ENCODE assay signal across 29 cellular contexts in genomic region chrX:150450519-150451177, GRCh38.
DNase-seq lines count a peak whose midpoint lies in the region; ATAC-seq and TF ChIP-seq lines count a peak whose summit lies in the region.
"Had no signal": no experiment of that assay in that cellular context is flagged by ENCODE, and none has a peak within 500 bp of the region (broad histone marks: within the 10 kb centered on the region; RNA-seq: fewer than 3 reads in every experiment).

No MANE protein-coding gene starts in this region.

- H3K4me1 ChIP-seq in HCT116 (ENCODE audit: control insufficient read depth in 1 of 2, insufficient read depth in 2 of 2, low read length in 2 of 2): no peaks in the 10 kb centered on the region
- H3K4me1 ChIP-seq: parathyroid adenoma, SJCRH30 had no signal

- H2AFZ ChIP-seq in HCT116 (ENCODE audit: low read depth, low read length, poor library complexity, severe bottlenecking): no peak overlapping the region
- H2AFZ ChIP-seq: parathyroid adenoma had no signal

- no peaks in the 10 kb centered on the region for H3K36me3 ChIP-seq in HCT116 (ENCODE audit: control insufficient read depth in 1 of 2, insufficient read depth in 2 of 2, low read length in 2 of 2)
- H3K36me3 ChIP-seq: brain microvascular endothelial cell, SJCRH30 had no signal

- H3K79me2 ChIP-seq in HCT116 (ENCODE audit: insufficient read depth, low read length): no peaks in the 10 kb centered on the region
- H3K79me2 ChIP-seq: parathyroid adenoma had no signal

- H3K9me2 ChIP-seq in HCT116 (ENCODE audit: insufficient read depth): no peaks in the 10 kb centered on the region

- intact Hi-C loops in HCT116 (cut with micrococcal nuclease): no loop called here
- intact Hi-C loops in sciatic nerve (cut with DNase I): no loop called here

- no peak overlapping the region for H3K4me3 ChIP-seq in HCT116 (replicated peaks in 1 of 2; ENCODE audit: low read depth in 1 of 2, low read length in 2 of 2)
- H3K4me3 ChIP-seq: dorsolateral prefrontal cortex, SJCRH30 had no signal

- peaks cover 18% of the 10 kb centered on the region for H3K27me3 Mint-ChIP-seq in activated T-cell treated with anti-CD3 and anti-CD28 coated beads, Interleukin-2, amount 50 U/mL, for 72 hours (ENCODE audit: low read depth)
- H3K27me3 Mint-ChIP-seq in activated T-cell treated with anti-CD3 and anti-CD28 coated beads, Interleukin-2, amount 50 U/mL, for 24 hours: peaks cover 13% of the 10 kb centered on the region
- no peaks in the 10 kb centered on the region for H3K27me3 Mint-ChIP-seq in activated naive CD8-positive, alpha-beta T cell treated with anti-CD3 and anti-CD28 coated beads for 36 hours
- H3K27me3 Mint-ChIP-seq: activated B cell treated with CpG ODN at 0.5 μM for 24 hours; activated naive CD8-positive, alpha-beta T cell; CD4-positive, CD25-positive, alpha-beta regulatory T cell had no signal

- H3K4me2 ChIP-seq in HCT116 (ENCODE audit: low read length): no peak overlapping the region

- H3K9ac ChIP-seq in HCT116 (ENCODE audit: low read length): no peak overlapping the region
- H3K9ac ChIP-seq: parathyroid adenoma had no signal

- no peak for TF ChIP-seq POLR2A in HCT116 (IDR thresholded peaks at IDR 0.05; ENCODE audit: borderline replicate concordance, extremely low read depth, insufficient read depth, insufficient read length)

- no peak overlapping the region for H3K27ac ChIP-seq in HCT116 (ENCODE audit: low read depth, low read length)
- H3K27ac ChIP-seq: brain microvascular endothelial cell, epithelial cell of prostate, parathyroid adenoma, SJCRH30 had no signal

- peak in 1 of 2 donors; percentile 18 for DNase-seq in activated T-cell treated with anti-CD3 and anti-CD28 coated beads, Interleukin-2, amount 50 U/mL, for 72 hours
- DNase-seq in activated T-cell treated with anti-CD3 and anti-CD28 coated beads, Interleukin-2, amount 50 U/mL, for 24 hours: no peak
- DNase-seq in HCT116 (ENCODE audit: low read depth, low spot score) (no peak), sciatic nerve (ENCODE audit: low spot score) (no peak), SKM-1 treated with dmso at 0.1 percent for 144 hours (lab: John Stamatoyannopoulos, UW; ENCODE audit: unreplicated experiment) (no peak), HEK293T (ENCODE audit: extremely low spot score) (no peak), NCI-H1436 treated with DMSO at 0.1 percent for 48 hours (lab: John Stamatoyannopoulos, UW) (no peak)
- DNase-seq in activated naive CD8-positive, alpha-beta T cell treated with anti-CD3 and anti-CD28 coated beads for 36 hours: peak; percentile 2
- DNase-seq: activated B cell treated with CpG ODN at 0.5 μM for 24 hours; activated CD8-positive, alpha-beta memory T cell treated with anti-CD3 and anti-CD28 coated beads, Interleukin-2, amount 50 U/mL, for 4 hours; brain microvascular endothelial cell; DMS53; foreskin fibroblast; hypothalamus; IMR-90; kidney; MV-4-11; naive thymus-derived CD8-positive, alpha-beta T cell; NCI-H1930; NCI-H226; stimulated activated CD4-positive, alpha-beta T cell treated with anti-CD3 and anti-CD28 coated beads, Interleukin-4, amount 100 ng/mL, for 24 hours; substantia nigra had no signal

- H3K27ac Mint-ChIP-seq in activated T-cell treated with anti-CD3 and anti-CD28 coated beads, Interleukin-2, amount 50 U/mL, for 72 hours: no peak overlapping the region
- no peak overlapping the region for H3K27ac Mint-ChIP-seq in activated T-cell treated with anti-CD3 and anti-CD28 coated beads, Interleukin-2, amount 50 U/mL, for 24 hours
- no peak overlapping the region for H3K27ac Mint-ChIP-seq in activated naive CD8-positive, alpha-beta T cell treated with anti-CD3 and anti-CD28 coated beads for 36 hours
- H3K27ac Mint-ChIP-seq: activated B cell treated with CpG ODN at 0.5 μM for 24 hours; activated naive CD8-positive, alpha-beta T cell; CD4-positive, CD25-positive, alpha-beta regulatory T cell; memory B cell had no signal

- POLR2A ChIA-PET in HCT116 (lab: Charles Lee) (no interaction called here), HEK293T (lab: Yijun Ruan, JAX) (no interaction called here)

- no peaks in the 10 kb centered on the region for H3K9me3 Mint-ChIP-seq in activated T-cell treated with anti-CD3 and anti-CD28 coated beads, Interleukin-2, amount 50 U/mL, for 72 hours
- H3K9me3 Mint-ChIP-seq in activated T-cell treated with anti-CD3 and anti-CD28 coated beads, Interleukin-2, amount 50 U/mL, for 24 hours: no peaks in the 10 kb centered on the region
- H3K9me3 Mint-ChIP-seq in activated naive CD8-positive, alpha-beta T cell treated with anti-CD3 and anti-CD28 coated beads for 36 hours: no peaks in the 10 kb centered on the region
- H3K9me3 Mint-ChIP-seq: activated B cell treated with CpG ODN at 0.5 μM for 24 hours; CD4-positive, CD25-positive, alpha-beta regulatory T cell; memory B cell; naive thymus-derived CD8-positive, alpha-beta T cell had no signal

- BruUV-seq in HCT116 (replicated peaks; lab: Mats Ljungman, UMichigan): no TSS peak

- no peak for TF ChIP-seq RAD21 in HCT116 (IDR thresholded peaks at IDR 0.05; ENCODE audit: low read depth)

- peak overlapping the region in 1 of 2 donors; percentile 29 for H3K4me3 Mint-ChIP-seq in activated T-cell treated with anti-CD3 and anti-CD28 coated beads, Interleukin-2, amount 50 U/mL, for 72 hours
- H3K4me3 Mint-ChIP-seq in activated T-cell treated with anti-CD3 and anti-CD28 coated beads, Interleukin-2, amount 50 U/mL, for 24 hours: no peak overlapping the region
- H3K4me3 Mint-ChIP-seq in activated naive CD8-positive, alpha-beta T cell treated with anti-CD3 and anti-CD28 coated beads for 36 hours: no peak overlapping the region
- H3K4me3 Mint-ChIP-seq: activated B cell treated with CpG ODN at 0.5 μM for 24 hours; activated naive CD8-positive, alpha-beta T cell; CD4-positive, CD25-positive, alpha-beta regulatory T cell; memory B cell; naive thymus-derived CD8-positive, alpha-beta T cell had no signal

- RAD21 ChIA-PET in HCT116 (lab: Charles Lee; ENCODE audit: low non-redundant PET in 1 of 2, low total read pairs in 2 of 2, uncharacterized antibody in 2 of 2, unreplicated experiment in 2 of 2): no interaction called here

- CTCF ChIA-PET in HCT116 (lab: Charles Lee) (no interaction called here), HEK293T (lab: Yijun Ruan, JAX) (interaction anchor here (1.2 to 1.3 kb wide), 2 partner anchors 7 to 259 kb away, joined by 3 read pairs; no protein-coding TSS in a partner anchor)

- H4K20me1 ChIP-seq in HCT116 (ENCODE audit: insufficient read depth): no peaks in the 10 kb centered on the region

- no peaks in the 10 kb centered on the region for H3K9me3 ChIP-seq in HCT116 (ENCODE audit: control insufficient read depth in 1 of 2, insufficient read depth in 1 of 2, low read depth in 1 of 2, low read length in 2 of 2)
- H3K9me3 ChIP-seq: SJCRH30 had no signal

- no peak for TF ChIP-seq CTCF in HCT116 (IDR thresholded peaks at IDR 0.05 in 2 of 3, conservative IDR thresholded peaks at IDR 0.05 in 1 of 3; ENCODE audit: borderline replicate concordance in 1 of 3, insufficient read depth in 1 of 3, low read depth in 2 of 3, low read length in 2 of 3)

- peak; percentile 47 to 83 for ATAC-seq in activated T-cell treated with anti-CD3 and anti-CD28 coated beads, Interleukin-2, amount 50 U/mL, for 72 hours (replicated peaks in 1 of 2)
- ATAC-seq in HCT116 (0 out of 2 replicates have a peak, but pooled peaks have one; percentile 42), sciatic nerve (peak; percentile 85)

- no peaks in the 10 kb centered on the region for H3K27me3 ChIP-seq in HCT116 (ENCODE audit: insufficient read depth, low read length)
- H3K27me3 ChIP-seq: brain microvascular endothelial cell, SJCRH30 had no signal

- peaks cover 7% of the 10 kb centered on the region for H3K4me1 Mint-ChIP-seq in activated T-cell treated with anti-CD3 and anti-CD28 coated beads, Interleukin-2, amount 50 U/mL, for 72 hours (ENCODE audit: low read depth)
- H3K4me1 Mint-ChIP-seq in activated T-cell treated with anti-CD3 and anti-CD28 coated beads, Interleukin-2, amount 50 U/mL, for 24 hours (ENCODE audit: low read depth): peaks cover 9% of the 10 kb centered on the region
- peaks cover 2% of the 10 kb centered on the region for H3K4me1 Mint-ChIP-seq in activated naive CD8-positive, alpha-beta T cell treated with anti-CD3 and anti-CD28 coated beads for 36 hours
- H3K4me1 Mint-ChIP-seq: activated B cell treated with CpG ODN at 0.5 μM for 24 hours, memory B cell had no signal

- H3K36me3 Mint-ChIP-seq in activated T-cell treated with anti-CD3 and anti-CD28 coated beads, Interleukin-2, amount 50 U/mL, for 72 hours (ENCODE audit: insufficient read depth in 2 of 2): peaks cover 0 to 6% of the 10 kb centered on the region in 2 donors
- H3K36me3 Mint-ChIP-seq in activated T-cell treated with anti-CD3 and anti-CD28 coated beads, Interleukin-2, amount 50 U/mL, for 24 hours (ENCODE audit: low read depth): no peaks in the 10 kb centered on the region
- peaks cover 4% of the 10 kb centered on the region for H3K36me3 Mint-ChIP-seq in activated naive CD8-positive, alpha-beta T cell treated with anti-CD3 and anti-CD28 coated beads for 36 hours
- H3K36me3 Mint-ChIP-seq: CD4-positive, CD25-positive, alpha-beta regulatory T cell; memory B cell; naive thymus-derived CD8-positive, alpha-beta T cell had no signal

TF ChIP-seq in HCT116, 20 proteins besides CTCF, POLR2A, EP300 and RAD21 (continues in another document):
- no peak for TF ChIP-seq TCF7L2 (IDR thresholded peaks at IDR 0.05; ENCODE audit: borderline replicate concordance, extremely low read depth, insufficient read depth, insufficient read length)
- no peak for TF ChIP-seq ZFX (IDR thresholded peaks at IDR 0.05)
- TF ChIP-seq JUND (IDR thresholded peaks at IDR 0.05): no peak
- TF ChIP-seq SRF (IDR thresholded peaks at IDR 0.05; ENCODE audit: low read depth): no peak
- TF ChIP-seq FOSL1 (IDR thresholded peaks at IDR 0.05; ENCODE audit: low read depth): no peak
- TF ChIP-seq POLR2AphosphoS5 (IDR thresholded peaks at IDR 0.05; ENCODE audit: low read depth, low read length): no peak
- no peak for TF ChIP-seq EGR1 (IDR thresholded peaks at IDR 0.05; ENCODE audit: low read depth)
- no peak for TF ChIP-seq CBX3 (IDR thresholded peaks at IDR 0.05; ENCODE audit: low read depth)
- no peak for TF ChIP-seq SIN3A (IDR thresholded peaks at IDR 0.05; ENCODE audit: low read depth)

TF ChIP-seq in HEK293T, 16 proteins besides CTCF, POLR2A, EP300 and RAD21 (continues in another document):
- TF ChIP-seq BHLHE40 (IDR thresholded peaks at IDR 0.05; ENCODE audit: borderline replicate concordance) (no peak), ARNT (IDR thresholded peaks at IDR 0.05) (no peak), ZNF384 (IDR thresholded peaks at IDR 0.05) (no peak), SP1 (IDR thresholded peaks at IDR 0.05) (no peak), L3MBTL2 (conservative IDR thresholded peaks at IDR 0.05) (no peak), LEF1 (IDR thresholded peaks at IDR 0.05; ENCODE audit: borderline replicate concordance) (no peak), ELF4 (IDR thresholded peaks at IDR 0.05) (no peak), TARDBP (IDR thresholded peaks at IDR 0.05) (no peak), SUZ12 (IDR thresholded peaks at IDR 0.05) (no peak), CTBP1 (IDR thresholded peaks at IDR 0.05; ENCODE audit: borderline replicate concordance) (no peak)
